Comparison of ENCODE assay signal across 25 cellular contexts in genomic region chr18:22536558-22536957, GRCh38.
"Had no signal": no experiment of that assay in that cellular context is flagged by ENCODE, and none has a peak within 500 bp of the region (broad histone marks: within the 10 kb centered on the region; RNA-seq: fewer than 3 reads in every experiment).

No MANE protein-coding gene starts in this region.

- H3K4me1 Mint-ChIP-seq: activated B cell treated with CpG ODN at 0.5 μM for 24 hours; activated CD4-positive, alpha-beta T cell treated with anti-CD3 and anti-CD28 coated beads, Interleukin-2, amount 10 ng/mL, durations not matched to agents 24 days and 14 days; activated CD8-positive, alpha-beta memory T cell treated with anti-CD3 and anti-CD28 coated beads, Interleukin-2, amount 10 ng/mL, durations not matched to agents 7 days and 5 days; T-cell had no signal

- H3K36me3 ChIP-seq: brain microvascular endothelial cell had no signal

- H3K27me3 Mint-ChIP-seq: activated B cell treated with CpG ODN at 0.5 μM for 24 hours; activated CD4-positive, alpha-beta T cell treated with anti-CD3 and anti-CD28 coated beads, Interleukin-2, amount 10 ng/mL, durations not matched to agents 24 days and 14 days; activated CD8-positive, alpha-beta memory T cell treated with anti-CD3 and anti-CD28 coated beads, Interleukin-2, amount 10 ng/mL, durations not matched to agents 7 days and 5 days; activated naive CD8-positive, alpha-beta T cell; activated T-cell treated with anti-CD3 and anti-CD28 coated beads, Interleukin-2, amount 50 U/mL, for 24 hours; T-cell had no signal

- H3K4me3 Mint-ChIP-seq: activated B cell treated with CpG ODN at 0.5 μM for 24 hours; activated CD4-positive, alpha-beta T cell treated with anti-CD3 and anti-CD28 coated beads, Interleukin-2, amount 10 ng/mL, durations not matched to agents 24 days and 14 days; activated CD8-positive, alpha-beta memory T cell treated with anti-CD3 and anti-CD28 coated beads, Interleukin-2, amount 10 ng/mL, durations not matched to agents 7 days and 5 days; activated naive CD8-positive, alpha-beta T cell; activated T-cell treated with anti-CD3 and anti-CD28 coated beads, Interleukin-2, amount 50 U/mL, for 24 hours; activated T-helper 1 cell treated with anti-CD3 and anti-CD28 coated beads, Interleukin-12 subunit alpha, Interleukin-12 subunit beta, Interleukin-2, Interleukin-4 antibody, amounts not matched to agents 30 ng/mL and 10 ng/mL and 1 ng/mL, durations not matched to agents 14 hours and 24 hours and 36 hours; T-cell had no signal

- H3K4me2 ChIP-seq: KMS-11 had no signal

- H3K4me3 ChIP-seq: SK-N-MC had no signal

- H3K27ac Mint-ChIP-seq: activated B cell treated with CpG ODN at 0.5 μM for 24 hours; activated CD4-positive, alpha-beta T cell treated with anti-CD3 and anti-CD28 coated beads, Interleukin-2, amount 10 ng/mL, durations not matched to agents 24 days and 14 days; activated CD8-positive, alpha-beta memory T cell treated with anti-CD3 and anti-CD28 coated beads, Interleukin-2, amount 10 ng/mL, durations not matched to agents 7 days and 5 days; activated naive CD8-positive, alpha-beta T cell; activated T-cell treated with anti-CD3 and anti-CD28 coated beads, Interleukin-2, amount 50 U/mL, for 24 hours; activated T-helper 1 cell treated with anti-CD3 and anti-CD28 coated beads, Interleukin-12 subunit alpha, Interleukin-12 subunit beta, Interleukin-2, Interleukin-4 antibody, amounts not matched to agents 30 ng/mL and 10 ng/mL and 1 ng/mL, durations not matched to agents 14 hours and 24 hours and 36 hours; T-cell had no signal

- H3K9ac ChIP-seq: KMS-11 had no signal

- FAIRE-seq: TTC549 had no signal

- ATAC-seq: activated CD8-positive, alpha-beta memory T cell treated with anti-CD3 and anti-CD28 coated beads, Interleukin-2, amount 10 ng/mL, durations not matched to agents 7 days and 5 days; T-cell had no signal

- DNase-seq: activated B cell treated with CpG ODN at 0.5 μM for 24 hours; activated CD4-positive, alpha-beta T cell treated with anti-CD3 and anti-CD28 coated beads for 1 hour; activated CD4-positive, alpha-beta T cell treated with anti-CD3 and anti-CD28 coated beads, Interleukin-2, amount 10 ng/mL, durations not matched to agents 24 days and 14 days; activated CD4-positive, alpha-beta T cell treated with anti-CD3 and anti-CD28 coated beads, Interleukin-2, amount 50 U/mL, for 48 hours; activated CD8-positive, alpha-beta memory T cell treated with anti-CD3 and anti-CD28 coated beads, Interleukin-2, amount 10 ng/mL, durations not matched to agents 7 days and 5 days; activated effector memory CD4-positive, alpha-beta T cell treated with Interleukin-2 at 50 U/mL for 16 hours; activated naive CD4-positive, alpha-beta T cell; activated T-cell treated with anti-CD3 and anti-CD28 coated beads, Interleukin-2, amount 50 U/mL, for 24 hours; brain microvascular endothelial cell; NCI-H1092; NCI-H1417; NCI-H1930; NCI-H2171; NCI-H2227 treated with DMSO at 0.1 percent for 48 hours; NCI-H446 treated with DMSO at 0.1 percent for 48 hours; NCI-H524 treated with DMSO at 0.1 percent for 48 hours; NCI-H748 treated with DMSO at 0.1 percent for 48 hours; T-cell; T-helper 2 cell; T1000 had no signal

- H3K36me3 Mint-ChIP-seq: activated CD8-positive, alpha-beta memory T cell treated with anti-CD3 and anti-CD28 coated beads, Interleukin-2, amount 10 ng/mL, durations not matched to agents 7 days and 5 days; activated naive CD8-positive, alpha-beta T cell; T-cell had no signal

- H3K27ac ChIP-seq: brain microvascular endothelial cell, KMS-11, SK-N-MC had no signal

- H3K9me3 Mint-ChIP-seq: activated CD4-positive, alpha-beta T cell treated with anti-CD3 and anti-CD28 coated beads, Interleukin-2, amount 10 ng/mL, durations not matched to agents 24 days and 14 days; activated T-helper 1 cell treated with anti-CD3 and anti-CD28 coated beads, Interleukin-12 subunit alpha, Interleukin-12 subunit beta, Interleukin-2, Interleukin-4 antibody, amounts not matched to agents 30 ng/mL and 10 ng/mL and 1 ng/mL, durations not matched to agents 14 hours and 24 hours and 36 hours had no signal

- H3K27me3 ChIP-seq: brain microvascular endothelial cell had no signal
